Comparison of ENCODE assay signal across 9 cellular contexts in genomic region chr17:74274060-74274702, GRCh38. TPM values are rescaled to one million over a fixed set of nuclear protein-coding genes. Genes with fewer than 3 reads are reported as not detected.
DNase-seq lines count a peak whose midpoint lies in the region; ATAC-seq, FAIRE-seq and TF ChIP-seq lines count a peak whose summit lies in the region.
"Had no signal": no experiment of that assay in that cellular context is flagged by ENCODE, and none has a peak within 500 bp of the region (broad histone marks: within the 10 kb centered on the region; RNA-seq: fewer than 3 reads in every experiment).

Gene DNAI2 (plus strand): TSS chr17:74274234. CDS start chr17:74281818, 7,584 bp downstream.

- ATAC-seq in T-cell (replicated peaks in 1 of 4) (peak; percentile 23 to 60 (median 47)), GM21737 (IDR thresholded peaks at IDR 0.05; ENCODE audit: unreplicated experiment) (no peak)
- ATAC-seq in stimulated activated naive CD8-positive, alpha-beta T cell treated with anti-CD3 and anti-CD28 coated beads, Interleukin-15, amount 100 ng/mL, for 72 hours: peak; percentile 43

- no peak for TF ChIP-seq POLR2A in erythroblast (IDR thresholded peaks at IDR 0.05; ENCODE audit: low read length)

- no peaks in the 10 kb centered on the region for H3K36me3 Mint-ChIP-seq in T-cell

- H3K27me3 Mint-ChIP-seq in T-cell: peaks cover 0 to 6% of the 10 kb centered on the region in 2 donors
- H3K27me3 Mint-ChIP-seq in stimulated activated naive CD8-positive, alpha-beta T cell treated with anti-CD3 and anti-CD28 coated beads, Interleukin-15, amount 100 ng/mL, for 72 hours: peaks cover 32% of the 10 kb centered on the region

- POLR2A ChIA-PET in T-cell (lab: Charles Lee): no interaction called here

- H3K9me3 Mint-ChIP-seq in T-cell: no peaks in the 10 kb centered on the region
- H3K9me3 Mint-ChIP-seq in stimulated activated naive CD8-positive, alpha-beta T cell treated with anti-CD3 and anti-CD28 coated beads, Interleukin-15, amount 100 ng/mL, for 72 hours: no peaks in the 10 kb centered on the region

- H3K27ac Mint-ChIP-seq in T-cell: peak within 1 kb of the TSS; percentile 79 to 88
- H3K27ac Mint-ChIP-seq in stimulated activated naive CD8-positive, alpha-beta T cell treated with anti-CD3 and anti-CD28 coated beads, Interleukin-15, amount 100 ng/mL, for 72 hours: peak within 1 kb of the TSS; percentile 37 to 92

- DNase-seq in activated T-cell treated with anti-CD3 and anti-CD28 coated beads, Interleukin-2, amount 50 U/mL, for 1 hour: peak; percentile 34
- DNase-seq in activated T-cell treated with anti-CD3 and anti-CD28 coated beads for 4 hours (no peak), T-cell (peak in 22 of 34 experiments; percentile 14 to 45 (median 26)), erythroblast (lab: John Stamatoyannopoulos, UW) (peak; percentile 15 to 34), HTR-8/SVneo (ENCODE audit: insufficient read length, low spot score) (no peak), Kasumi-1 (lab: John Stamatoyannopoulos, UW) (no peak)
- DNase-seq in stimulated activated naive CD8-positive, alpha-beta T cell treated with anti-CD3 and anti-CD28 coated beads, Interleukin-15, amount 100 ng/mL, for 72 hours: no peak
- DNase-seq: AML-193 had no signal

- peaks cover 21 to 45% (median 31%) of the 10 kb centered on the region in 3 donors for H3K4me1 Mint-ChIP-seq in T-cell
- peaks cover 42% of the 10 kb centered on the region for H3K4me1 Mint-ChIP-seq in stimulated activated naive CD8-positive, alpha-beta T cell treated with anti-CD3 and anti-CD28 coated beads, Interleukin-15, amount 100 ng/mL, for 72 hours

- no peak for FAIRE-seq in HTR-8/SVneo (lab: Jason Lieb, UNC)

- peak within 1 kb of the TSS; percentile 67 to 81 (median 78) for H3K4me3 Mint-ChIP-seq in T-cell
- peak within 1 kb of the TSS; percentile 81 to 83 for H3K4me3 Mint-ChIP-seq in stimulated activated naive CD8-positive, alpha-beta T cell treated with anti-CD3 and anti-CD28 coated beads, Interleukin-15, amount 100 ng/mL, for 72 hours

- CTCF ChIA-PET in T-cell (lab: Charles Lee): no interaction called here

RNA-seq across cellular contexts. Expression of gene DNAI2, which starts in this region (rescaled TPM):
- 1 to 10 TPM in 4 of 5 donors, under 1 TPM in 1; 0.80 to 5.3 (median 1.7) TPM for total RNA-seq in T-cell

Comparison
In these comparisons a context has a peak if more than half of its experiments do, and no peak if none do; other contexts are left out.
1. DNase-seq: peak in activated T-cell treated with anti-CD3 and anti-CD28 coated beads, Interleukin-2, amount 50 U/mL, for 1 hour (single experiment), T-cell (22 of 34) and erythroblast (2 of 2); none in activated T-cell treated with anti-CD3 and anti-CD28 coated beads for 4 hours (single experiment), stimulated activated naive CD8-positive, alpha-beta T cell treated with anti-CD3 and anti-CD28 coated beads, Interleukin-15, amount 100 ng/mL, for 72 hours (0 of 2), HTR-8/SVneo (single experiment) and Kasumi-1 (0 of 2).